ENCODE assay signal across 10 cellular contexts in the genomic region with DNA sequence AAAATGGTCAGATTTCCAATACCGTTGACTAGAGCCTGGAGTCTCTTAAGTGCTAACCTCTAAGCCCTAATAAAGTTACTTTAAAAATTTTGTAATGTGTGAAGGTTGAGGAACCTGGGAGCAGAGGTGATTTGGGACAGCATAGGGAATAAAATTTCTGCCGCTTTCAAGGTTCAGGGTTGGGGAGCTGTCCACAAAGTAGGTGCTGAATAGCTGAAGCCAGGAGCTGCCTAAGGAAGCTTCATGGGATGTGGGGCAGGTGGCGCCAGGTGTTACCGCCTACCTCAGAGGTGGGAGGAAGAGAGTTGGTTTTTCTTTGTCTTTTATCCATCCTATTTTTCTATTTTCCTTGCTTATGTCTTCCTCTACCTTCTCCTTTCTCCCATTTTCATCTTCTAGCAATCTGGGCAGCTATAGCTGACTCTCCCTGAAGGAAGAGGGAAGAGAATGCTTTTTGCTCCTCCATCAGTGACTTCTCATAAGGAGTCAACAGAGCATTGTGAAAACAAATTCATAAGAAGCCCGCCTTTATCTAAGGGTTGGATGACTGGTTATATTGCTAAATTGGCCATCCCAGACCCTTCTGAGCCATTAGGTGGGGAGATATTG.
DNase-seq lines count a peak whose midpoint lies in the region; FAIRE-seq and TF ChIP-seq lines count a peak whose summit lies in the region.
"Had no signal": no experiment of that assay in that cellular context is flagged by ENCODE, and none has a peak within 500 bp of the region (broad histone marks: within the 10 kb centered on the region; RNA-seq: fewer than 3 reads in every experiment).

No MANE protein-coding gene starts in this region.

- H4K20me1 ChIP-seq in PC-9 (ENCODE audit: insufficient read depth), result no peaks in the 10 kb centered on the region
- no peaks in the 10 kb centered on the region for H4K20me1 ChIP-seq in endothelial cell of umbilical vein (replicated peaks; ENCODE audit: control insufficient read depth, extremely low read depth, insufficient read depth, low read length)

- peak; percentile 3 for DNase-seq in SIG-M5 treated with dmso at 0.1 percent for 504 hours (lab: John Stamatoyannopoulos, UW; ENCODE audit: unreplicated experiment)
- DNase-seq in SIG-M5 (lab: John Stamatoyannopoulos, UW), result no peak
- peak; percentile 29 to 34 for DNase-seq in PC-9
- DNase-seq in endothelial cell of umbilical vein (ENCODE audit: low read depth, low spot score), result peak; percentile 23
- DNase-seq in progenitor cell of endocrine pancreas (ENCODE audit: low spot score, unreplicated experiment), result peak; percentile 71
- DNase-seq in WERI-Rb-1, result no peak
- DNase-seq in GOT3 (lab: John Stamatoyannopoulos, UW), result no peak
- no peak for DNase-seq in NCI-H1417 treated with DMSO at 0.1 percent for 48 hours (lab: John Stamatoyannopoulos, UW)
- DNase-seq: NCI-H69 had no signal

- CTCF ChIA-PET in PC-9 (lab: Charles Lee), result interaction anchor here (0.9 kb wide), 1 partner anchor 14 kb away, joined by 3 read pairs; no protein-coding TSS in a partner anchor
- CTCF ChIA-PET in endothelial cell of umbilical vein (lab: Charles Lee), result interaction anchor here (0.7 to 2.7 kb wide), 3 partner anchors 9 to 45 kb away, joined by 3 to 16 read pairs (median 3); no protein-coding TSS in a partner anchor

- no peaks in the 10 kb centered on the region for H3F3A ChIP-seq in PC-9 (ENCODE audit: insufficient read depth, low read depth)

- no peak overlapping the region for H3K4me3 ChIP-seq in PC-9
- no peak overlapping the region for H3K4me3 ChIP-seq in endothelial cell of umbilical vein (replicated peaks in 1 of 3; ENCODE audit: insufficient read depth in 1 of 3, low read depth in 1 of 3, low read length in 3 of 3)
- no peak overlapping the region for H3K4me3 ChIP-seq in WERI-Rb-1 (ENCODE audit: low read depth, low read length)

- no peaks in the 10 kb centered on the region for H3K9me1 ChIP-seq in endothelial cell of umbilical vein (replicated peaks; ENCODE audit: control insufficient read depth, extremely low read depth, insufficient read depth, low read length)

- no peak overlapping the region for H2AFZ ChIP-seq in PC-9
- H2AFZ ChIP-seq in endothelial cell of umbilical vein (ENCODE audit: low read depth, low read length), result no peak overlapping the region

- TF ChIP-seq CTCF in PC-9 (conservative IDR thresholded peaks at IDR 0.05), result no peak
- no peak for TF ChIP-seq CTCF in endothelial cell of umbilical vein (IDR thresholded peaks at IDR 0.05; ENCODE audit: extremely low read depth in 1 of 2, insufficient read depth in 1 of 2, low read depth in 1 of 2, low read length in 2 of 2)
- no peak for TF ChIP-seq CTCF in progenitor cell of endocrine pancreas (IDR thresholded peaks at IDR 0.05; ENCODE audit: unreplicated experiment)
- no peak for TF ChIP-seq CTCF in WERI-Rb-1 (IDR thresholded peaks at IDR 0.05; ENCODE audit: low read depth, low read length)

- H3K27me3 Mint-ChIP-seq in progenitor cell of endocrine pancreas, result peaks cover 20% of the 10 kb centered on the region

- POLR2A ChIA-PET in PC-9 (lab: Charles Lee; ENCODE audit: unreplicated experiment), result no interaction called here
- POLR2A ChIA-PET in endothelial cell of umbilical vein (lab: Charles Lee), result no interaction called here

- H3K36me3 ChIP-seq in PC-9 (ENCODE audit: low read depth), result no peaks in the 10 kb centered on the region
- no peaks in the 10 kb centered on the region for H3K36me3 ChIP-seq in endothelial cell of umbilical vein (ENCODE audit: control insufficient read depth in 2 of 2, extremely low read depth in 1 of 2, insufficient read depth in 2 of 2, low read length in 2 of 2)
- no peaks in the 10 kb centered on the region for H3K36me3 ChIP-seq in WERI-Rb-1

- TF ChIP-seq POLR2A in endothelial cell of umbilical vein (IDR thresholded peaks at IDR 0.05; ENCODE audit: low read depth, low read length), result no peak

- no peak overlapping the region for H3K27ac Mint-ChIP-seq in progenitor cell of endocrine pancreas
- H3K27ac Mint-ChIP-seq: effector memory CD8-positive, alpha-beta T cell had no signal

- no peak overlapping the region for H3K27ac ChIP-seq in PC-9
- H3K27ac ChIP-seq in endothelial cell of umbilical vein (ENCODE audit: insufficient read depth, low read depth, low read length), result no peak overlapping the region
- H3K27ac ChIP-seq in WERI-Rb-1, result no peak overlapping the region

- H3K36me3 Mint-ChIP-seq in progenitor cell of endocrine pancreas (ENCODE audit: insufficient read depth), result no peaks in the 10 kb centered on the region

- H3K9me3 ChIP-seq in PC-9 (ENCODE audit: insufficient read depth, low read depth), result no peaks in the 10 kb centered on the region
- H3K9me3 ChIP-seq in endothelial cell of umbilical vein (replicated peaks; ENCODE audit: control insufficient read depth, insufficient read depth, low read length), result no peaks in the 10 kb centered on the region
- no peaks in the 10 kb centered on the region for H3K9me3 ChIP-seq in WERI-Rb-1 (ENCODE audit: severe bottlenecking)

- dilution Hi-C loops in endothelial cell of umbilical vein (cut with MboI; ENCODE audit: extremely low pct_ligation_motif_present, low sequenced_read_pairs), result no loop called here

- peak; percentile 59 for FAIRE-seq in endothelial cell of umbilical vein (lab: Jason Lieb, UNC)

- intact Hi-C loops in PC-9 (cut with micrococcal nuclease; ENCODE audit: unreplicated experiment), result no loop called here
- intact Hi-C loops in endothelial cell of umbilical vein (cut with micrococcal nuclease), result no loop called here

- H3K4me1 Mint-ChIP-seq in progenitor cell of endocrine pancreas (ENCODE audit: low read depth), result no peaks in the 10 kb centered on the region

- H3K9ac ChIP-seq in endothelial cell of umbilical vein (replicated peaks; ENCODE audit: extremely low read depth, insufficient read depth, low read length), result no peak overlapping the region

- H3K4me1 ChIP-seq in PC-9 (replicated peaks; ENCODE audit: insufficient read depth), result no peaks in the 10 kb centered on the region
- no peaks in the 10 kb centered on the region for H3K4me1 ChIP-seq in endothelial cell of umbilical vein (ENCODE audit: control insufficient read depth, extremely low read depth, insufficient read depth, low read length)

- H3K27me3 ChIP-seq in PC-9 (ENCODE audit: insufficient read depth, low read depth) (peaks cover 72% of the 10 kb centered on the region), endothelial cell of umbilical vein (ENCODE audit: control insufficient read depth in 2 of 2, insufficient read depth in 2 of 2, low read length in 2 of 2) (no peaks in the 10 kb centered on the region), WERI-Rb-1 (ENCODE audit: insufficient read depth, low read depth, severe bottlenecking) (no peaks in the 10 kb centered on the region)

- H3K79me2 ChIP-seq in PC-9 (ENCODE audit: low read depth) (no peaks in the 10 kb centered on the region), endothelial cell of umbilical vein (ENCODE audit: control insufficient read depth, insufficient read depth, low read length) (no peaks in the 10 kb centered on the region)

- H3K4me2 ChIP-seq in PC-9, result no peak overlapping the region
- no peak overlapping the region for H3K4me2 ChIP-seq in endothelial cell of umbilical vein (ENCODE audit: insufficient read depth, low read length)

- BruUV-seq in PC-9 (replicated peaks; lab: Mats Ljungman, UMichigan) (no TSS peak), endothelial cell of umbilical vein (replicated peaks; lab: Mats Ljungman, UMichigan) (no TSS peak)

- H3K4me3 Mint-ChIP-seq in progenitor cell of endocrine pancreas (ENCODE audit: low read depth), result no peak overlapping the region
- H3K4me3 Mint-ChIP-seq: effector memory CD8-positive, alpha-beta T cell had no signal

- no peaks in the 10 kb centered on the region; the same call in 1 of the 2 replicates for H3K9me2 ChIP-seq in PC-9 (ENCODE audit: insufficient read depth)

- no peaks in the 10 kb centered on the region for H3K9me3 Mint-ChIP-seq in progenitor cell of endocrine pancreas (ENCODE audit: low read depth)

TF ChIP-seq in endothelial cell of umbilical vein, 7 proteins besides CTCF, POLR2A, EP300 and RAD21:
- TF ChIP-seq FOS (IDR thresholded peaks at IDR 0.05; ENCODE audit: borderline replicate concordance, insufficient read depth, low read length) (no peak), POLR2AphosphoS5 (IDR thresholded peaks at IDR 0.05; ENCODE audit: insufficient read depth, low read depth, low read length) (no peak), MYC (IDR thresholded peaks at IDR 0.05; ENCODE audit: low read depth, low read length) (no peak), EZH2 (IDR thresholded peaks at IDR 0.05; ENCODE audit: borderline replicate concordance, low read depth, low read length, severe bottlenecking) (no peak), JUN (IDR thresholded peaks at IDR 0.05; ENCODE audit: borderline replicate concordance, insufficient read depth, insufficient read length, low read depth) (no peak), GATA2 (IDR thresholded peaks at IDR 0.05; ENCODE audit: insufficient read depth, insufficient read length, low read depth, low read length) (no peak)
- TF ChIP-seq, protein P1, sequence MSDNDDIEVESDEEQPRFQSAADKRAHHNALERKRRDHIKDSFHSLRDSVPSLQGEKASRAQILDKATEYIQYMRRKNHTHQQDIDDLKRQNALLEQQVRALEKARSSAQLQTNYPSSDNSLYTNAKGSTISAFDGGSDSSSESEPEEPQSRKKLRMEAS (IDR thresholded peaks at IDR 0.05; ENCODE audit: insufficient read depth, insufficient read length), result no peak

Comparison
In these comparisons a context has a peak if more than half of its experiments do, and no peak if none do; other contexts are left out.
1. DNase-seq: peak in SIG-M5 treated with dmso at 0.1 percent for 504 hours (single experiment), PC-9 (2 of 2), endothelial cell of umbilical vein (single experiment) and progenitor cell of endocrine pancreas (single experiment); none in SIG-M5 (single experiment), WERI-Rb-1 (single experiment), GOT3 (single experiment) and NCI-H1417 treated with DMSO at 0.1 percent for 48 hours (single experiment).